In genomic region chr7:158854681-158855081, GRCh38 we compare ENCODE assay signal across 1 cellular context.
TF ChIP-seq lines count a peak whose summit lies in the region.

No MANE protein-coding gene starts in this region.

TF ChIP-seq in K562, 482 proteins besides CTCF, POLR2A, EP300 and RAD21 (continued from another document):
- TF ChIP-seq HIVEP1 (CRISPR knock-in tag; IDR thresholded peaks at IDR 0.05) = peak; percentile 70; the same call in 1 of the 2 replicates
- TF ChIP-seq TFAP4 (CRISPR knock-in tag; IDR thresholded peaks at IDR 0.05; ENCODE audit: borderline replicate concordance) = peak; percentile 19; the same call in 1 of the 2 replicates
- peak; percentile 60; the same call in 1 of the 2 replicates for TF ChIP-seq KLF6 (CRISPR knock-in tag; IDR thresholded peaks at IDR 0.05; ENCODE audit: borderline replicate concordance)
- TF ChIP-seq HINFP (tag; conservative IDR thresholded peaks at IDR 0.05; ENCODE audit: low read depth) = peak; percentile 46; the same call in 1 of the 2 replicates
- TF ChIP-seq TCF7L2 (IDR thresholded peaks at IDR 0.05; ENCODE audit: low read depth, low read length) = no peak
- 0 out of 2 replicates have a peak, but pooled peaks have one; percentile 28 for TF ChIP-seq TSHZ1 (CRISPR knock-in tag; IDR thresholded peaks at IDR 0.05)
- TF ChIP-seq NKRF (IDR thresholded peaks at IDR 0.05; ENCODE audit: borderline replicate concordance) = no peak
- TF ChIP-seq PPARD (CRISPR knock-in tag; IDR thresholded peaks at IDR 0.05) = no peak
- TF ChIP-seq CTCFL (IDR thresholded peaks at IDR 0.05; ENCODE audit: borderline replicate concordance, insufficient read depth, low read depth, low read length, poor library complexity, severe bottlenecking) = no peak
- TF ChIP-seq PHB (CRISPR knock-in tag; IDR thresholded peaks at IDR 0.05) = no peak
- TF ChIP-seq RERE (CRISPR knock-in tag; IDR thresholded peaks at IDR 0.05; ENCODE audit: borderline replicate concordance) = no peak
- no peak for TF ChIP-seq NFIC (IDR thresholded peaks at IDR 0.05)
- TF ChIP-seq TEAD1 (CRISPR knock-in tag; IDR thresholded peaks at IDR 0.05) = no peak
- TF ChIP-seq ATF7 (IDR thresholded peaks at IDR 0.05) = no peak
- TF ChIP-seq HEY1 (CRISPR knock-in tag; IDR thresholded peaks at IDR 0.05; ENCODE audit: borderline replicate concordance) = no peak
- TF ChIP-seq MYC (IDR thresholded peaks at IDR 0.05; ENCODE audit: low read depth, low read length) = no peak
- 0 out of 2 replicates have a peak, but pooled peaks have one; percentile 63 for TF ChIP-seq MYC (CRISPR knock-in tag; IDR thresholded peaks at IDR 0.05; ENCODE audit: borderline replicate concordance, low read depth)
- TF ChIP-seq CAMTA2 (CRISPR knock-in tag; conservative IDR thresholded peaks at IDR 0.05) = no peak
- TF ChIP-seq GMEB1 (CRISPR knock-in tag; IDR thresholded peaks at IDR 0.05) = peak; percentile 35; the same call in 1 of the 2 replicates
- TF ChIP-seq PRMT5 (CRISPR knock-in tag; IDR thresholded peaks at IDR 0.05) = no peak
- no peak for TF ChIP-seq NR4A1 (CRISPR knock-in tag; IDR thresholded peaks at IDR 0.05)
- TF ChIP-seq NR4A1 (tag; IDR thresholded peaks at IDR 0.05) = peak; percentile 88
- no peak for TF ChIP-seq HNRNPLL (IDR thresholded peaks at IDR 0.05; ENCODE audit: low read depth, low read length, poor library complexity, severe bottlenecking)
- peak; percentile 23; the same call in 1 of the 2 replicates for TF ChIP-seq MAX (CRISPR knock-in tag; IDR thresholded peaks at IDR 0.05)
- TF ChIP-seq ZNF12 (CRISPR knock-in tag; IDR thresholded peaks at IDR 0.05) = no peak
- TF ChIP-seq XRCC3 (IDR thresholded peaks at IDR 0.05) = no peak
- TF ChIP-seq PCBP1 (IDR thresholded peaks at IDR 0.05; ENCODE audit: low read depth, low read length, poor library complexity, severe bottlenecking) = no peak
- no peak for TF ChIP-seq MXI1 (IDR thresholded peaks at IDR 0.05; ENCODE audit: low read depth, low read length)
- TF ChIP-seq TCF15 (CRISPR knock-in tag; IDR thresholded peaks at IDR 0.05) = no peak
- no peak for TF ChIP-seq TRIM24 (IDR thresholded peaks at IDR 0.05)
- 0 out of 2 replicates have a peak, but pooled peaks have one; percentile 41 for TF ChIP-seq PATZ1 (CRISPR knock-in tag; IDR thresholded peaks at IDR 0.05; ENCODE audit: borderline replicate concordance)
- TF ChIP-seq ZNF740 (CRISPR knock-in tag; IDR thresholded peaks at IDR 0.05) = no peak
- TF ChIP-seq ZNF740 (tag; IDR thresholded peaks at IDR 0.05) = no peak
